In the genomic region with DNA sequence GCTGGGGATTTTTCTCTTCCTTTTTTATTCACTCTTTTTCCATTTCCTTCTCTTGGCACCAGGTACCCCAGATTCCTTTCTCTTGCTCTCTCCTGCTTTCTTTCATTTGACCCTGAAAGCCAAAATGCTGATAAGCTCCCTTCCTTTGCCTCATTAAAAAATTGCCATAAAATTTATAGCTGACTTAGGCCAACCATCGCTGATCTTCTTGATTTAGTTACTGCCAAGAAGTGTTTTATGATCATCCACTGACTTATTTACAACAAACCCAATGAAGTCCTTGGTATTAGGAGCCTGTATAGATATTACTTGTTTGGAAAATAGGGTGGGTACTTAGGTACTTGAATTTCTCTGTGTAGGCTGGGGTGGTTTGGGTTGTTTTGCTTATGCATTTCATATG, we compare ENCODE assay signal across 15 cellular contexts.
DNase-seq lines count a peak whose midpoint lies in the region; ATAC-seq and TF ChIP-seq lines count a peak whose summit lies in the region.
"Had no signal": no experiment of that assay in that cellular context is flagged by ENCODE, and none has a peak within 500 bp of the region (broad histone marks: within the 10 kb centered on the region; RNA-seq: fewer than 3 reads in every experiment).

No MANE protein-coding gene starts in this region.

- TF ChIP-seq CTCF in HEK293 (tag by site-specific recombination; IDR thresholded peaks at IDR 0.05) (no peak), ascending aorta (IDR thresholded peaks at IDR 0.05) (no peak)

- no peak for ATAC-seq in activated T-cell treated with anti-CD3 and anti-CD28 coated beads, Interleukin-2, amount 50 U/mL, for 72 hours (replicated peaks in 1 of 2)
- ATAC-seq in GM19328 (IDR thresholded peaks at IDR 0.05; ENCODE audit: unreplicated experiment), result no peak

- H3K36me3 ChIP-seq in HEK293 (ENCODE audit: control insufficient read depth in 2 of 2, insufficient read depth in 1 of 2, low read length in 2 of 2) (no peaks in the 10 kb centered on the region), ascending aorta (no peaks in the 10 kb centered on the region)
- H3K36me3 ChIP-seq: BLaER1 treated with 17β-estradiol and CSF1 and Interleukin-3, amounts not matched to agents 10 nM and 100 nM had no signal

- in situ Hi-C loops in ACHN (cut with HindIII; ENCODE audit: low pct_ligation_motif_present, low pct_unique_long_range_greater_than_20kb, low sequenced_read_pairs), result no loop called here

- H3K27ac ChIP-seq in HEK293 (ENCODE audit: extremely low read depth, low read depth, low read length), result no peak overlapping the region
- H3K27ac ChIP-seq in ascending aorta, result peak overlapping the region; percentile 52 to 56
- peak overlapping the region; percentile 49 for H3K27ac ChIP-seq in layer of hippocampus (ENCODE audit: low read depth, low read length)
- H3K27ac ChIP-seq in temporal lobe (ENCODE audit: low read depth, low read length), result peak overlapping the region; percentile 99
- H3K27ac ChIP-seq: BLaER1 treated with 17β-estradiol and CSF1 and Interleukin-3, amounts not matched to agents 10 nM and 100 nM; HL-60 had no signal

- H3K9me3 Mint-ChIP-seq in activated T-cell treated with anti-CD3 and anti-CD28 coated beads, Interleukin-2, amount 50 U/mL, for 72 hours, result peaks cover 2 to 4% of the 10 kb centered on the region in 2 donors

- no peaks in the 10 kb centered on the region for H3K36me3 Mint-ChIP-seq in activated T-cell treated with anti-CD3 and anti-CD28 coated beads, Interleukin-2, amount 50 U/mL, for 72 hours (ENCODE audit: insufficient read depth in 2 of 2)
- H3K36me3 Mint-ChIP-seq: CD4-positive, CD25-positive, alpha-beta regulatory T cell had no signal

- POLR2A ChIA-PET in HEK293 (lab: Yijun Ruan, JAX), result no interaction called here

- no peaks in the 10 kb centered on the region for H3K4me1 Mint-ChIP-seq in activated T-cell treated with anti-CD3 and anti-CD28 coated beads, Interleukin-2, amount 50 U/mL, for 72 hours (ENCODE audit: low read depth)
- H3K4me1 Mint-ChIP-seq: CD4-positive, CD25-positive, alpha-beta regulatory T cell had no signal

- H3K4me3 Mint-ChIP-seq in activated T-cell treated with anti-CD3 and anti-CD28 coated beads, Interleukin-2, amount 50 U/mL, for 72 hours, result no peak overlapping the region
- H3K4me3 Mint-ChIP-seq: CD4-positive, CD25-positive, alpha-beta regulatory T cell had no signal

- no peak overlapping the region for H3K27ac Mint-ChIP-seq in activated T-cell treated with anti-CD3 and anti-CD28 coated beads, Interleukin-2, amount 50 U/mL, for 72 hours
- H3K27ac Mint-ChIP-seq: CD4-positive, CD25-positive, alpha-beta regulatory T cell had no signal

- H3K4me1 ChIP-seq in HEK293 (ENCODE audit: control insufficient read depth, insufficient read depth, low read length), result no peaks in the 10 kb centered on the region
- peaks cover 4 to 36% of the 10 kb centered on the region in 2 donors for H3K4me1 ChIP-seq in ascending aorta

- intact Hi-C loops in ascending aorta (cut with DNase I), result loop anchor here (10.0 kb wide), 1 partner anchor 738 kb away; the partner anchor contains the start of genes CISD1 and IPMK

- DNase-seq in ascending aorta (ENCODE audit: low spot score in 2 of 2) (no peak), ACHN (no peak), DMS53 (lab: John Stamatoyannopoulos, UW) (no peak)
- DNase-seq in activated T-cell treated with anti-CD3 and anti-CD28 coated beads, Interleukin-2, amount 50 U/mL, for 72 hours, result no peak
- DNase-seq: 8988T; CD4-positive, CD25-positive, alpha-beta regulatory T cell; DMS79 treated with DMSO at 0.1 percent for 48 hours; EL; HCEC 1CT had no signal

- H3K9me3 ChIP-seq in HEK293 (ENCODE audit: control insufficient read depth, insufficient read depth, low read depth, low read length), result no peaks in the 10 kb centered on the region
- no peaks in the 10 kb centered on the region for H3K9me3 ChIP-seq in ascending aorta
- H3K9me3 ChIP-seq: BLaER1 treated with 17β-estradiol and CSF1 and Interleukin-3, amounts not matched to agents 10 nM and 100 nM had no signal

- CTCF ChIA-PET in HEK293 (lab: Yijun Ruan, JAX), result interaction anchor here (0.7 to 1.1 kb wide), 2 partner anchors 11 to 179 kb away, joined by 3 to 5 read pairs; no protein-coding TSS in a partner anchor

- H3K27me3 Mint-ChIP-seq in activated T-cell treated with anti-CD3 and anti-CD28 coated beads, Interleukin-2, amount 50 U/mL, for 72 hours (ENCODE audit: low read depth), result no peaks in the 10 kb centered on the region
- H3K27me3 Mint-ChIP-seq: CD4-positive, CD25-positive, alpha-beta regulatory T cell had no signal

- H3K4me3 ChIP-seq in HEK293 (ENCODE audit: low read depth, low read length) (no peak overlapping the region), ascending aorta (no peak overlapping the region)
- H3K4me3 ChIP-seq: BLaER1 treated with 17β-estradiol and CSF1 and Interleukin-3, amounts not matched to agents 10 nM and 100 nM had no signal

- no peaks in the 10 kb centered on the region for H3K27me3 ChIP-seq in ascending aorta
- no peaks in the 10 kb centered on the region for H3K27me3 ChIP-seq in layer of hippocampus (ENCODE audit: control insufficient read depth, insufficient read depth, low read length)
- H3K27me3 ChIP-seq: BLaER1 treated with 17β-estradiol and CSF1 and Interleukin-3, amounts not matched to agents 10 nM and 100 nM had no signal

TF ChIP-seq in HEK293, 187 proteins besides CTCF, POLR2A, EP300 and RAD21:
- TF ChIP-seq ZNF843 (tag by site-specific recombination; IDR thresholded peaks at IDR 0.05) (0 out of 2 replicates have a peak, but pooled peaks have one; percentile 49), ZNF223 (tag by site-specific recombination; IDR thresholded peaks at IDR 0.05) (no peak), ZNF48 (tag by site-specific recombination; IDR thresholded peaks at IDR 0.05) (no peak), ZNF692 (tag by site-specific recombination; IDR thresholded peaks at IDR 0.05) (no peak)
